22 cellular contexts compared by ENCODE assay signal in the genomic region with DNA sequence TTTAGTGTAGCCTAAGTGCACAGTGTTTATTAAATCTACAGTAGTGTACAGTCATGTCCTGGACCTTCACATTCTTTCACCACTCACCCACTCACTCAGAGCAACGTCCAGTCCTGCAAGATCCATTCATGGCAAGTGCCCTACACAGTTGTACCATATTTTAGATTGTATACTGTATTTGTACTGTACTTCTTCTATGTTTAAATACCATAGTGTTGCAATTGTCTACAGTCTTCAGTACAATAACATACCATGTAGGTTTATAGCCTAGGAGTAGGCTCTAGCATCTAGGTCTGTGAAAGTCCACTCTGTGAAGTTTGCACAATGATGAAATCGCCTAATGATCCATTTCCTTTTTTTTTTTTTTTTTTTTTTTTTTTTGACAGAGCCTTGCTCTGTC. TPM values are rescaled to one million over a fixed set of nuclear protein-coding genes. Genes with fewer than 3 reads are reported as not detected.
A peak's percentile ranks its signal among the peaks of the same experiment; 100 is the strongest.
DNase-seq lines count a peak whose midpoint lies in the region; ATAC-seq and TF ChIP-seq lines count a peak whose summit lies in the region.
"Had no signal": no experiment of that assay in that cellular context is flagged by ENCODE, and none has a peak within 500 bp of the region (broad histone marks: within the 10 kb centered on the region; RNA-seq: fewer than 3 reads in every experiment).

No MANE protein-coding gene starts in this region.

- H3K27ac ChIP-seq in IMR-90 (ENCODE audit: insufficient read depth, low read length): no peak overlapping the region
- no peak overlapping the region for H3K27ac ChIP-seq in hepatocyte
- no peak overlapping the region for H3K27ac ChIP-seq in upper lobe of right lung
- H3K27ac ChIP-seq: neural progenitor cell, Peyer's patch, transverse colon, VCaP had no signal

- DNase-seq in IMR-90 (peak; percentile 88), SKM-1 treated with dmso at 0.1 percent for 144 hours (lab: John Stamatoyannopoulos, UW; ENCODE audit: unreplicated experiment) (peak; percentile 62), hepatocyte (ENCODE audit: low spot score) (peak; percentile 30), upper lobe of right lung (no peak), NCI-H1694 (lab: John Stamatoyannopoulos, UW) (no peak), foreskin melanocyte (no peak)
- DNase-seq: activated CD4-positive, alpha-beta memory T cell treated with anti-CD3 and anti-CD28 coated beads, Interleukin-2, amount 10 ng/mL, durations not matched to agents 7 days and 5 days; activated naive CD8-positive, alpha-beta T cell treated with anti-CD3 and anti-CD28 coated beads for 36 hours; central memory CD4-positive, alpha-beta T cell; effector CD8-positive, alpha-beta T cell; HFFc6; hippocampal formation; midbrain; NCI-H2081 treated with DMSO at 0.1 percent for 48 hours; NCI-H526; Peyer's patch; stimulated activated naive CD8-positive, alpha-beta T cell treated with anti-CD3 and anti-CD28 coated beads, Interleukin-15, Interleukin-2, amounts not matched to agents 100 U/mL and 50 U/mL, for 24 hours; transverse colon had no signal

- peak; percentile 8; the same call in 1 of the 2 replicates for TF ChIP-seq RAD21 in IMR-90 (IDR thresholded peaks at IDR 0.05; ENCODE audit: low read length)

- CTCF ChIA-PET in IMR-90 (lab: Yijun Ruan, JAX): interaction anchor here (0.6 to 1.6 kb wide), 4 partner anchors 15 to 227 kb away, joined by 3 read pairs; no protein-coding TSS in a partner anchor

- H2BK120ac ChIP-seq in IMR-90 (ENCODE audit: low read depth, low read length): no peak overlapping the region

- no peak overlapping the region for H3K56ac ChIP-seq in IMR-90 (ENCODE audit: extremely low read depth, insufficient read depth, low read length)

- peaks cover 2% of the 10 kb centered on the region; the same call in 1 of the 2 replicates for H3K4me1 ChIP-seq in IMR-90 (ENCODE audit: control insufficient read depth, insufficient read depth, low read length)
- H3K4me1 ChIP-seq in hepatocyte (ENCODE audit: insufficient read depth): peaks cover 8% of the 10 kb centered on the region
- no peaks in the 10 kb centered on the region for H3K4me1 ChIP-seq in upper lobe of right lung
- H3K4me1 ChIP-seq: neural progenitor cell had no signal

- no peak overlapping the region for H2BK15ac ChIP-seq in IMR-90 (ENCODE audit: low read depth, low read length)

- no peak overlapping the region for H3K4me3 ChIP-seq in IMR-90 (ENCODE audit: insufficient read depth, low read depth, low read length)
- no peak overlapping the region for H3K4me3 ChIP-seq in hepatocyte
- no peak overlapping the region for H3K4me3 ChIP-seq in upper lobe of right lung
- H3K4me3 ChIP-seq: BLaER1 treated with 17β-estradiol and CSF1 and Interleukin-3, amounts not matched to agents 10 nM and 100 nM; neural progenitor cell; Peyer's patch; transverse colon had no signal

- BruUV-seq in IMR-90 (replicated peaks; lab: Mats Ljungman, UMichigan): no TSS peak

- H3K9ac ChIP-seq in IMR-90 (ENCODE audit: low read depth, low read length): no peak overlapping the region
- H3K9ac ChIP-seq: BLaER1 treated with 17β-estradiol and CSF1 and Interleukin-3, amounts not matched to agents 10 nM and 100 nM; neural progenitor cell had no signal

- no peak overlapping the region for H2AK5ac ChIP-seq in IMR-90 (ENCODE audit: low read depth, low read length)

- no peak overlapping the region for H3K4me2 ChIP-seq in IMR-90 (ENCODE audit: low read depth, low read length)
- H3K4me2 ChIP-seq in hepatocyte: no peak overlapping the region
- H3K4me2 ChIP-seq: neural progenitor cell had no signal

- no peak for TF ChIP-seq POLR2A in IMR-90 (IDR thresholded peaks at IDR 0.05; ENCODE audit: low read depth, low read length)

- no peaks in the 10 kb centered on the region for H3K9me2 ChIP-seq in hepatocyte (replicated peaks; ENCODE audit: insufficient read depth)

- H3K79me2 ChIP-seq in hepatocyte: peaks cover 42% of the 10 kb centered on the region

- no peaks in the 10 kb centered on the region for H3K9me3 ChIP-seq in IMR-90 (ENCODE audit: control insufficient read depth, insufficient read depth, low read length)
- H3K9me3 ChIP-seq in hepatocyte (ENCODE audit: low read depth): no peaks in the 10 kb centered on the region
- H3K9me3 ChIP-seq in upper lobe of right lung: no peaks in the 10 kb centered on the region
- H3K9me3 ChIP-seq: BLaER1 treated with 17β-estradiol and CSF1 and Interleukin-3, amounts not matched to agents 10 nM and 100 nM; Peyer's patch; transverse colon had no signal

- H4K5ac ChIP-seq in IMR-90 (ENCODE audit: low read depth, low read length): no peak overlapping the region

- peak; percentile 99 for ATAC-seq in IMR-90 (ENCODE audit: low read depth)
- ATAC-seq in upper lobe of right lung: peak; percentile 76
- ATAC-seq in GM18517 (IDR thresholded peaks at IDR 0.05; ENCODE audit: unreplicated experiment): no peak
- ATAC-seq: stimulated activated naive CD8-positive, alpha-beta T cell treated with anti-CD3 and anti-CD28 coated beads, Interleukin-15, Interleukin-2, amounts not matched to agents 100 U/mL and 50 U/mL, for 24 hours had no signal

- H2AFZ ChIP-seq in IMR-90 (replicated peaks; ENCODE audit: low read length, poor library complexity): no peak overlapping the region
- H2AFZ ChIP-seq in hepatocyte: no peak overlapping the region
- H2AFZ ChIP-seq: neural progenitor cell had no signal

- H3K14ac ChIP-seq in IMR-90 (replicated peaks; ENCODE audit: low read depth, low read length): no peak overlapping the region

- H3K4ac ChIP-seq in IMR-90 (ENCODE audit: low read depth, low read length): no peak overlapping the region

- no peak overlapping the region for H3K23ac ChIP-seq in IMR-90 (ENCODE audit: low read depth, low read length)

- no peak overlapping the region for H4K91ac ChIP-seq in IMR-90 (ENCODE audit: insufficient read depth, low read depth, low read length)

- H2AK9ac ChIP-seq in IMR-90 (replicated peaks; ENCODE audit: low read depth, low read length, poor library complexity): no peak overlapping the region

- no CpG with 5 or more reads among the region's 2 CpGs for WGBS in IMR-90 (ENCODE audit: extremely low coverage in 2 of 2, insufficient read length in 1 of 2), 2 experiments
- 64% methylated on average over 2 of the region's 2 CpGs for WGBS in hepatocyte (ENCODE audit: low lambda C conversion rate, missing lambda C conversion rate)

- peaks cover 16 to 42% of the 10 kb centered on the region in 2 experiments for H3K79me1 ChIP-seq in IMR-90 (ENCODE audit: low read depth in 1 of 2, low read length in 2 of 2)

- POLR2A ChIA-PET in IMR-90 (lab: Charles Lee; ENCODE audit: unreplicated experiment): no interaction called here

- H2BK20ac ChIP-seq in IMR-90 (ENCODE audit: low read depth, low read length): no peak overlapping the region

- dilution Hi-C loops in IMR-90 (cut with HindIII; ENCODE audit: low sequenced_read_pairs, unreplicated experiment): no loop called here

- H3K18ac ChIP-seq in IMR-90 (ENCODE audit: low read depth, low read length): no peak overlapping the region

- in situ Hi-C loops in IMR-90 (cut with MboI; ENCODE audit: low sequenced_read_pairs): no loop called here

- H3K27me3 ChIP-seq in IMR-90 (ENCODE audit: control insufficient read depth, insufficient read depth, low read length) (no peaks in the 10 kb centered on the region), hepatocyte (no peaks in the 10 kb centered on the region), upper lobe of right lung (no peaks in the 10 kb centered on the region)
- H3K27me3 ChIP-seq: BLaER1 treated with 17β-estradiol and CSF1 and Interleukin-3, amounts not matched to agents 10 nM and 100 nM; neural progenitor cell; Peyer's patch; transverse colon had no signal

- H3K36me3 ChIP-seq in IMR-90 (ENCODE audit: control insufficient read depth, insufficient read depth, low read length) (no peaks in the 10 kb centered on the region; the same call in 1 of the 2 replicates), hepatocyte (replicated peaks; ENCODE audit: insufficient read depth, low read depth) (no peaks in the 10 kb centered on the region), upper lobe of right lung (no peaks in the 10 kb centered on the region)
- H3K36me3 ChIP-seq: neural progenitor cell, Peyer's patch, transverse colon had no signal

- H4K20me1 ChIP-seq in IMR-90 (ENCODE audit: insufficient read depth, low read length) (no peaks in the 10 kb centered on the region), hepatocyte (ENCODE audit: insufficient read depth, poor library complexity, severe bottlenecking) (no peaks in the 10 kb centered on the region)

- no peak overlapping the region for H4K8ac ChIP-seq in IMR-90 (ENCODE audit: low read depth in 2 of 2, low read length in 2 of 2)

- H2BK5ac ChIP-seq in IMR-90 (ENCODE audit: low read depth, low read length, poor library complexity, severe bottlenecking): peak overlapping the region; percentile 53

- intact Hi-C loops in IMR-90 (cut with micrococcal nuclease) (no loop called here), upper lobe of right lung (cut with DNase I) (no loop called here)

- H3K9me1 ChIP-seq in IMR-90 (ENCODE audit: insufficient read depth, low read length): peaks cover 9% of the 10 kb centered on the region; the same call in 1 of the 2 replicates

- no peak for TF ChIP-seq CTCF in IMR-90 (conservative IDR thresholded peaks at IDR 0.05; ENCODE audit: low read depth, low read length)
- TF ChIP-seq CTCF in hepatocyte (IDR thresholded peaks at IDR 0.05; ENCODE audit: poor library complexity): no peak
- TF ChIP-seq CTCF in upper lobe of right lung (IDR thresholded peaks at IDR 0.05): no peak

TF ChIP-seq in IMR-90, 13 proteins besides CTCF, POLR2A, EP300 and RAD21 (continues in another document):
- no peak for TF ChIP-seq SMC3 (IDR thresholded peaks at IDR 0.05; ENCODE audit: low read depth, low read length)
- TF ChIP-seq RFX5 (IDR thresholded peaks at IDR 0.05; ENCODE audit: low read depth, low read length): no peak
- TF ChIP-seq FOS (IDR thresholded peaks at IDR 0.05; ENCODE audit: low read depth, low read length): 0 out of 2 replicates have a peak, but pooled peaks have one; percentile 23
- TF ChIP-seq CEBPB (IDR thresholded peaks at IDR 0.05; ENCODE audit: low read depth, low read length): peak; percentile 82
- TF ChIP-seq, protein P1, sequence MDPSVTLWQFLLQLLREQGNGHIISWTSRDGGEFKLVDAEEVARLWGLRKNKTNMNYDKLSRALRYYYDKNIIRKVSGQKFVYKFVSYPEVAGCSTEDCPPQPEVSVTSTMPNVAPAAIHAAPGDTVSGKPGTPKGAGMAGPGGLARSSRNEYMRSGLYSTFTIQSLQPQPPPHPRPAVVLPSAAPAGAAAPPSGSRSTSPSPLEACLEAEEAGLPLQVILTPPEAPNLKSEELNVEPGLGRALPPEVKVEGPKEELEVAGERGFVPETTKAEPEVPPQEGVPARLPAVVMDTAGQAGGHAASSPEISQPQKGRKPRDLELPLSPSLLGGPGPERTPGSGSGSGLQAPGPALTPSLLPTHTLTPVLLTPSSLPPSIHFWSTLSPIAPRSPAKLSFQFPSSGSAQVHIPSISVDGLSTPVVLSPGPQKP (IDR thresholded peaks at IDR 0.05; ENCODE audit: borderline replicate concordance, low read depth, low read length): no peak

RNA-seq across cellular contexts. Expression of a gene that starts 12.0 kb away (rescaled TPM):
- total RNA-seq in IMR-90 (2012; rRNA removed): 7.3 and 8.1 TPM in 2 replicates
- 13.9 and 15.2 TPM in 2 replicates for polyA plus RNA-seq in IMR-90 (2012; rRNA removed)
- 8.0 and 14.9 TPM in 2 replicates for polyA plus RNA-seq in IMR-90 (2012; cell fraction: cytosol; rRNA removed)
- polyA plus RNA-seq in IMR-90 (2012; cell fraction: nucleus; rRNA removed; ENCODE audit: low replicate concordance): 39.3 and 53.7 TPM in 2 replicates
- total RNA-seq in hepatocyte: 7.7 and 8.8 TPM in 2 replicates
- 13.5 and 14.2 TPM in 2 replicates for polyA plus RNA-seq in hepatocyte
- 9.9 TPM for total RNA-seq in upper lobe of right lung

Comparison
In these comparisons a context has a peak if more than half of its experiments do, and no peak if none do; other contexts are left out.
1. DNase-seq: peak in IMR-90 (single experiment), SKM-1 treated with dmso at 0.1 percent for 144 hours (single experiment) and hepatocyte (single experiment); none in upper lobe of right lung (single experiment), NCI-H1694 (single experiment) and foreskin melanocyte (single experiment).